1 cellular context compared by ENCODE assay signal in the genomic region with DNA sequence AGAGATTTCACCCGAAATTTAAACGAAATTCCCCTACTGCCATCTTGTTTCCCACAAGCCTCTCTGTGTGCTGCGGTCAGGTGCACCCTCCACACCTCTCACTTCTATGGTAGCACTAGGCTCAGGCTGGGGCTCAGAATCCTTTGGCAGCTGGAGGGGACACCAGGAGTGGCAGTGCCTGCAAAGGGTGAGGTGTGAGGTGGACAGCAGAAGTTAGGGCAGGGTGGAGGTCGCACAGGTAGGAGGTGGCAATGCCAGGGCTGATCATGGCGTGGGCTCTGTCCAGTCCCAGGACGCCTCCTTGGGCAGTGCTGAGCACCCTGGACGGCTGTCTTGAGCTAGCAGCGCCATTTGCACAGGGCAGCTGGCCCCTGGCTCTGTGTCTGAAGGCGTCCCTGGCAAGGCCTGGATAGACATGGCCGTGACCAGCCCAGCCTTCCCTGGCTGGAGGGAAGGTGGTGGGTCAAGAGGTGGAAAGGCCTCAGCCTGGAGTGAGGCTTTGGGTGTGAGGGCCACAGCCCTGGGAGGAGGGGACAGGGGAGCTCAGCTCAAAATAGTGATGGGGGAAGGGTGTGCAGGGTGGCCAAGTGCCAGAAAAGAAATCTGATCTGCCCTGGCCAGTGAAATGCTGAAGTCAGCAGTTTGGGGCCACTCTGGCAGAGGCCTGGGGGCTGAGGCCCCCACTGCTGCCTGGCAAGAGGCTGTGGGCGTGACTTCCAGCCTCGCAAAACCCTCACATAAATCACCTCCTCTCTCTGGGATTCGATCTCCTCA.
TF ChIP-seq lines count a peak whose summit lies in the region.

No MANE protein-coding gene starts in this region.

TF ChIP-seq in H1, 55 proteins besides CTCF, POLR2A, EP300 and RAD21:
- TF ChIP-seq MAFK (IDR thresholded peaks at IDR 0.05; ENCODE audit: low read depth, low read length) (peak; percentile 76), JUN (IDR thresholded peaks at IDR 0.05; ENCODE audit: low read depth, low read length) (no peak)
